18 cellular contexts compared by ENCODE assay signal in the genomic region with DNA sequence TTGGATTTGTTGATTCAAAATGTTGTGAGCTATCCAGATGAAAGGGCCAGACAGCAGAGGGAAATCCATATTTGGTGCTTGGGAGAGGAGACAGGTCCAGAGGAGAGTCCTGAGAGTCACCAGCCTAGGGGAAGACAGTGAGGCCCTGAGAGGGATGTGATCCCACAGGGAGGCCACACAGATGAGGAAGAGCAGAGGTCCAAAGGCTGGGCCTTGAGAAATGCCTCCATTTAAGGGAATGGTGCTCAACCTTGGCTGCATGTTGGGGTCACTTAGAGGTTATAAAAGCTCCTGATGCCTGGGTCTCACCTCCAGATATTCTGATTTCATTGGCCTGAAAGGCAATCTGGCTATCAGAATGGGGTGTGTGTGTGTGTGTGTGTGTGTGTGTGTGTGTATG.
DNase-seq lines count a peak whose midpoint lies in the region; ATAC-seq and TF ChIP-seq lines count a peak whose summit lies in the region.
"Had no signal": no experiment of that assay in that cellular context is flagged by ENCODE, and none has a peak within 500 bp of the region (broad histone marks: within the 10 kb centered on the region; RNA-seq: fewer than 3 reads in every experiment).

No MANE protein-coding gene starts in this region.

- no peak for TF ChIP-seq POLR2A in esophagus muscularis mucosa (IDR thresholded peaks at IDR 0.05; ENCODE audit: low read depth)

- H3K27ac ChIP-seq in esophagus muscularis mucosa (replicated peaks in 1 of 4) (no peak overlapping the region), caudate nucleus (ENCODE audit: low read depth, low read length) (no peak overlapping the region)
- H3K27ac ChIP-seq: 22Rv1; BLaER1 treated with 17β-estradiol and CSF1 and Interleukin-3, amounts not matched to agents 10 nM and 100 nM; C4-2B had no signal

- H3K4me3 ChIP-seq in esophagus muscularis mucosa, result no peak overlapping the region
- H3K4me3 ChIP-seq: BLaER1 treated with 17β-estradiol and CSF1 and Interleukin-3, amounts not matched to agents 10 nM and 100 nM had no signal

- no peaks in the 10 kb centered on the region for H3K36me3 Mint-ChIP-seq in activated T-cell treated with anti-CD3 and anti-CD28 coated beads, Interleukin-2, amount 50 U/mL, for 24 hours (ENCODE audit: low read depth)
- no peaks in the 10 kb centered on the region for H3K36me3 Mint-ChIP-seq in activated T-cell treated with anti-CD3 and anti-CD28 coated beads, Interleukin-2, amount 50 U/mL, for 72 hours (ENCODE audit: insufficient read depth in 2 of 2)
- no peaks in the 10 kb centered on the region for H3K36me3 Mint-ChIP-seq in osteocyte (ENCODE audit: unreplicated experiment)
- H3K36me3 Mint-ChIP-seq: CD8-positive, alpha-beta T cell had no signal

- peak overlapping the region; percentile 6 for H3K27ac Mint-ChIP-seq in activated T-cell treated with anti-CD3 and anti-CD28 coated beads, Interleukin-2, amount 50 U/mL, for 24 hours
- H3K27ac Mint-ChIP-seq in activated T-cell treated with anti-CD3 and anti-CD28 coated beads, Interleukin-2, amount 50 U/mL, for 72 hours, result no peak overlapping the region
- H3K27ac Mint-ChIP-seq in osteocyte (ENCODE audit: unreplicated experiment), result no peak overlapping the region
- H3K27ac Mint-ChIP-seq: B cell; CD4-positive, alpha-beta T cell; CD8-positive, alpha-beta T cell had no signal

- DNase-seq in activated T-cell treated with anti-CD3 and anti-CD28 coated beads, Interleukin-2, amount 50 U/mL, for 24 hours, result no peak
- DNase-seq in activated T-cell treated with anti-CD3 and anti-CD28 coated beads, Interleukin-2, amount 50 U/mL, for 72 hours, result no peak
- peak; percentile 90 for DNase-seq in esophagus muscularis mucosa (ENCODE audit: extremely low spot score)
- peak; percentile 30 for DNase-seq in osteocyte (ENCODE audit: extremely low spot score, unreplicated experiment)
- no peak for DNase-seq in caudate nucleus (lab: John Stamatoyannopoulos, UW)
- no peak for DNase-seq in foreskin melanocyte
- DNase-seq in NCI-H128 (lab: John Stamatoyannopoulos, UW; ENCODE audit: unreplicated experiment), result no peak
- DNase-seq: ACHN; Caco-2; Calu3; CD4-positive, alpha-beta T cell; CD8-positive, alpha-beta T cell; DMS79 treated with DMSO at 0.1 percent for 48 hours; GF-D8 had no signal

- no peaks in the 10 kb centered on the region for H3K36me3 ChIP-seq in esophagus muscularis mucosa
- H3K36me3 ChIP-seq: BLaER1 treated with 17β-estradiol and CSF1 and Interleukin-3, amounts not matched to agents 10 nM and 100 nM had no signal

- H3K9me3 ChIP-seq in esophagus muscularis mucosa, result no peaks in the 10 kb centered on the region
- H3K9me3 ChIP-seq: Caco-2 had no signal

- TF ChIP-seq CTCF in esophagus muscularis mucosa (IDR thresholded peaks at IDR 0.05) (no peak), osteocyte (IDR thresholded peaks at IDR 0.05) (no peak)

- H3K4me1 Mint-ChIP-seq in activated T-cell treated with anti-CD3 and anti-CD28 coated beads, Interleukin-2, amount 50 U/mL, for 24 hours (ENCODE audit: low read depth), result no peaks in the 10 kb centered on the region
- no peaks in the 10 kb centered on the region for H3K4me1 Mint-ChIP-seq in activated T-cell treated with anti-CD3 and anti-CD28 coated beads, Interleukin-2, amount 50 U/mL, for 72 hours (ENCODE audit: low read depth)
- no peaks in the 10 kb centered on the region for H3K4me1 Mint-ChIP-seq in osteocyte (ENCODE audit: unreplicated experiment)
- H3K4me1 Mint-ChIP-seq: B cell had no signal

- H3K27me3 ChIP-seq in esophagus muscularis mucosa, result no peaks in the 10 kb centered on the region
- H3K27me3 ChIP-seq: BLaER1 treated with 17β-estradiol and CSF1 and Interleukin-3, amounts not matched to agents 10 nM and 100 nM had no signal

- TF ChIP-seq EP300 in esophagus muscularis mucosa (IDR thresholded peaks at IDR 0.05), result no peak

- H3K27me3 Mint-ChIP-seq in activated T-cell treated with anti-CD3 and anti-CD28 coated beads, Interleukin-2, amount 50 U/mL, for 24 hours, result no peaks in the 10 kb centered on the region
- H3K27me3 Mint-ChIP-seq in activated T-cell treated with anti-CD3 and anti-CD28 coated beads, Interleukin-2, amount 50 U/mL, for 72 hours (ENCODE audit: low read depth), result no peaks in the 10 kb centered on the region
- peaks cover under 1% of the 10 kb centered on the region for H3K27me3 Mint-ChIP-seq in osteocyte (ENCODE audit: unreplicated experiment)
- H3K27me3 Mint-ChIP-seq: CD4-positive, alpha-beta T cell had no signal

- H3K4me3 Mint-ChIP-seq in activated T-cell treated with anti-CD3 and anti-CD28 coated beads, Interleukin-2, amount 50 U/mL, for 24 hours, result no peak overlapping the region
- no peak overlapping the region for H3K4me3 Mint-ChIP-seq in activated T-cell treated with anti-CD3 and anti-CD28 coated beads, Interleukin-2, amount 50 U/mL, for 72 hours
- no peak overlapping the region for H3K4me3 Mint-ChIP-seq in osteocyte (ENCODE audit: unreplicated experiment)
- H3K4me3 Mint-ChIP-seq: B cell; CD4-positive, alpha-beta T cell; CD8-positive, alpha-beta T cell had no signal

- intact Hi-C loops in esophagus muscularis mucosa (cut with DNase I), result no loop called here

- no peaks in the 10 kb centered on the region for H3K9me3 Mint-ChIP-seq in activated T-cell treated with anti-CD3 and anti-CD28 coated beads, Interleukin-2, amount 50 U/mL, for 24 hours
- H3K9me3 Mint-ChIP-seq in activated T-cell treated with anti-CD3 and anti-CD28 coated beads, Interleukin-2, amount 50 U/mL, for 72 hours, result no peaks in the 10 kb centered on the region
- no peaks in the 10 kb centered on the region for H3K9me3 Mint-ChIP-seq in osteocyte (ENCODE audit: unreplicated experiment)

- H3K4me1 ChIP-seq in esophagus muscularis mucosa, result peaks cover 0 to 18% (median 11%) of the 10 kb centered on the region in 4 donors
- H3K4me1 ChIP-seq: Caco-2 had no signal

- ATAC-seq in activated T-cell treated with anti-CD3 and anti-CD28 coated beads, Interleukin-2, amount 50 U/mL, for 72 hours (replicated peaks in 1 of 2), result no peak
- ATAC-seq: CD8-positive, alpha-beta T cell had no signal

Comparison
In these comparisons a context has a peak if more than half of its experiments do, and no peak if none do; other contexts are left out.
1. DNase-seq: peak in esophagus muscularis mucosa (single experiment) and osteocyte (single experiment); none in activated T-cell treated with anti-CD3 and anti-CD28 coated beads, Interleukin-2, amount 50 U/mL, for 24 hours (single experiment), activated T-cell treated with anti-CD3 and anti-CD28 coated beads, Interleukin-2, amount 50 U/mL, for 72 hours (0 of 2), caudate nucleus (0 of 61), foreskin melanocyte (single experiment) and NCI-H128 (single experiment).